In genomic region chr4:169604131-169604900, GRCh38 we compare ENCODE assay signal across 8 cellular contexts.
DNase-seq lines count a peak whose midpoint lies in the region; ATAC-seq lines count a peak whose summit lies in the region.

No MANE protein-coding gene starts in this region.

- DNase-seq in ELR (ENCODE audit: low read depth) (peak; percentile 82), MV-4-11 (lab: John Stamatoyannopoulos, UW) (peak; percentile 17), fibroblast of peridontal ligament (ENCODE audit: extremely low read depth) (peak; percentile 77), DMS79 (lab: John Stamatoyannopoulos, UW) (no peak), GOT3 (lab: John Stamatoyannopoulos, UW) (no peak), posterior cingulate gyrus (no peak)
- no peak for DNase-seq in stimulated activated naive CD4-positive, alpha-beta T cell treated with Interleukin-2 at 50 U/mL for 16 hours (lab: John Stamatoyannopoulos, UW)

- peak; percentile 76 for ATAC-seq in GM21723 (IDR thresholded peaks at IDR 0.05; ENCODE audit: unreplicated experiment)

- intact Hi-C loops in posterior cingulate gyrus (cut with DNase I) = no loop called here

Comparison
In these comparisons a context has a peak if more than half of its experiments do, and no peak if none do; other contexts are left out.
1. DNase-seq: peak in ELR (single experiment), MV-4-11 (single experiment) and fibroblast of peridontal ligament (single experiment); none in DMS79 (single experiment), GOT3 (single experiment), posterior cingulate gyrus (0 of 10) and stimulated activated naive CD4-positive, alpha-beta T cell treated with Interleukin-2 at 50 U/mL for 16 hours (single experiment).